In genomic region chr15:56244811-56245576, GRCh38 we compare ENCODE assay signal across 8 cellular contexts. TPM values are rescaled to one million over a fixed set of nuclear protein-coding genes. Genes with fewer than 3 reads are reported as not detected.
A peak's percentile ranks its signal among the peaks of the same experiment; 100 is the strongest.
DNase-seq lines count a peak whose midpoint lies in the region; ATAC-seq, FAIRE-seq and TF ChIP-seq lines count a peak whose summit lies in the region.

No MANE protein-coding gene starts in this region.

- 27 to 43% methylated on average over 10 of the region's 10 CpGs for WGBS in pancreas, 2 donors

- peak overlapping the region; percentile 95 for H2AFZ ChIP-seq in KMS-11 (ENCODE audit: low read depth)

- H3K4me3 Mint-ChIP-seq in CD4-positive, alpha-beta T cell: peak overlapping the region; percentile 98

- H3K79me2 ChIP-seq in KMS-11 (ENCODE audit: insufficient read depth, low read depth): peaks cover 29% of the 10 kb centered on the region

- no peak overlapping the region for H3K4me3 ChIP-seq in KMS-11 (IDR thresholded peaks at IDR 0.05; ENCODE audit: insufficient read depth, low read depth, low read length)
- peak overlapping the region; percentile 26 for H3K4me3 ChIP-seq in fibroblast of mammary gland (ENCODE audit: control insufficient read depth, low read depth, low read length)
- H3K4me3 ChIP-seq in pancreas: peak overlapping the region in 3 of 4 donors; percentile 52 to 78 (median 69)

- peaks cover 42% of the 10 kb centered on the region for H3K4me1 Mint-ChIP-seq in CD4-positive, alpha-beta T cell (ENCODE audit: low read depth)

- H3K4me1 ChIP-seq in KMS-11 (ENCODE audit: low read depth, poor library complexity, severe bottlenecking) (peaks cover 40% of the 10 kb centered on the region), pancreas (peaks cover 17 to 27% (median 18%) of the 10 kb centered on the region in 3 donors)

- no peak overlapping the region for H3K9ac ChIP-seq in KMS-11

- intact Hi-C loops in CD4-positive, alpha-beta T cell (cut with DNase I, micrococcal nuclease): loop anchor here (2.0 to 10.0 kb wide), 12 partner anchors 38 to 1460 kb away; partner anchors contain the start of genes DNAAF4 (in 1 of the 2), NEDD4 (in 1 of the 2), POLR2M (in 1 of the 2) and RSL24D1 (in 1 of the 2)
- intact Hi-C loops in pancreas (cut with DNase I): no loop called here

- H3K4me2 ChIP-seq in KMS-11: peak overlapping the region; percentile 86

- CTCF ChIA-PET in CD4-positive, alpha-beta T cell (lab: Charles Lee): interaction anchor here (1.0 to 1.6 kb wide), 4 partner anchors 12 to 29 kb away, joined by 3 to 5 read pairs (median 3); no protein-coding TSS in a partner anchor

- H3K9me3 ChIP-seq in CD4-positive, alpha-beta T cell (ENCODE audit: control insufficient read depth, low read length): no peaks in the 10 kb centered on the region
- no peaks in the 10 kb centered on the region for H3K9me3 ChIP-seq in pancreas

- H3K27me3 Mint-ChIP-seq in CD4-positive, alpha-beta T cell: no peaks in the 10 kb centered on the region

- peak overlapping the region; percentile 90 for H3K27ac Mint-ChIP-seq in CD4-positive, alpha-beta T cell

- peaks cover 5% of the 10 kb centered on the region for H3K36me3 Mint-ChIP-seq in CD4-positive, alpha-beta T cell (ENCODE audit: low read depth)

- no peak for TF ChIP-seq CTCF in CD4-positive, alpha-beta T cell (IDR thresholded peaks at IDR 0.05)
- TF ChIP-seq CTCF in KMS-11 (conservative IDR thresholded peaks at IDR 0.05; ENCODE audit: low read depth, low read length): no peak
- no peak for TF ChIP-seq CTCF in fibroblast of mammary gland (conservative IDR thresholded peaks at IDR 0.05; ENCODE audit: control insufficient read depth, insufficient read depth, low read depth, low read length)
- TF ChIP-seq CTCF in pancreas (IDR thresholded peaks at IDR 0.05): no peak

- FAIRE-seq in pancreas (lab: Jason Lieb, UNC): no peak

- H3K27me3 ChIP-seq in CD4-positive, alpha-beta T cell (ENCODE audit: control insufficient read depth, insufficient read depth, low read length): no peaks in the 10 kb centered on the region
- H3K27me3 ChIP-seq in KMS-11 (ENCODE audit: insufficient read depth, low read depth) (no peaks in the 10 kb centered on the region), pancreas (no peaks in the 10 kb centered on the region)

- POLR2A ChIA-PET in CD4-positive, alpha-beta T cell (lab: Charles Lee): interaction anchor here (0.6 to 1.7 kb wide), 7 partner anchors 16 to 1462 kb away, joined by 3 to 6 read pairs (median 4); partner anchors contain the start of genes POLR2M, RSL24D1 and ZNF280D

- no peaks in the 10 kb centered on the region for H3K36me3 ChIP-seq in KMS-11 (ENCODE audit: insufficient read depth)
- no peaks in the 10 kb centered on the region for H3K36me3 ChIP-seq in pancreas

- ATAC-seq in CD4-positive, alpha-beta T cell (ENCODE audit: poor library complexity): no peak
- ATAC-seq in pancreas (peak; percentile 30 to 45 (median 38)), HG03460 (IDR thresholded peaks at IDR 0.05; ENCODE audit: unreplicated experiment) (no peak), HG02885 (IDR thresholded peaks at IDR 0.05; ENCODE audit: poor library complexity, unreplicated experiment) (no peak)

- peak overlapping the region; percentile 36 for H3K27ac ChIP-seq in CD4-positive, alpha-beta T cell (ENCODE audit: low read depth, low read length)
- H3K27ac ChIP-seq in KMS-11 (peak overlapping the region; percentile 49; the same call in 1 of the 2 replicates), pancreas (peak overlapping the region; percentile 3 to 84 (median 69))

- H4K20me1 ChIP-seq in KMS-11 (ENCODE audit: insufficient read depth): no peaks in the 10 kb centered on the region

- H3K9me3 Mint-ChIP-seq in CD4-positive, alpha-beta T cell: no peaks in the 10 kb centered on the region

- DNase-seq in CD4-positive, alpha-beta T cell: peak; percentile 2 to 40 (median 12)
- peak; percentile 76 for DNase-seq in activated CD8-positive, alpha-beta memory T cell treated with anti-CD3 and anti-CD28 coated beads, Interleukin-2, amount 50 U/mL, for 48 hours
- DNase-seq in fibroblast of mammary gland (ENCODE audit: low read depth): no peak
- DNase-seq in pancreas: peak; percentile 34 to 64 (median 54)
- DNase-seq in hepatic stellate cell (ENCODE audit: low spot score): no peak

RNA-seq across cellular contexts. Expression of gene RFX7, which starts 1.3 kb away (rescaled TPM):
- total RNA-seq in CD4-positive, alpha-beta T cell: 10 to 100 TPM; 22.5 to 23.6 TPM
- 10 to 100 TPM in 1 of 6 donors, 1 to 10 TPM in 5; 4.7 to 12.4 (median 6.4) TPM for total RNA-seq in pancreas
- 1 to 10 TPM; 1.3 to 2.1 TPM for polyA plus RNA-seq in pancreas

Comparison
In these comparisons a context has a peak if more than half of its experiments do, and no peak if none do; other contexts are left out.
1. ATAC-seq: peak in pancreas (4 of 4); none in CD4-positive, alpha-beta T cell (single experiment), HG03460 (single experiment) and HG02885 (single experiment).
2. DNase-seq: peak in CD4-positive, alpha-beta T cell (10 of 10), activated CD8-positive, alpha-beta memory T cell treated with anti-CD3 and anti-CD28 coated beads, Interleukin-2, amount 50 U/mL, for 48 hours (single experiment) and pancreas (6 of 6); none in fibroblast of mammary gland (single experiment) and hepatic stellate cell (single experiment).
3. intact Hi-C loops: an anchor here in CD4-positive, alpha-beta T cell (2.0 to 10.0 kb wide); none called in pancreas.
4. Peak in every context shown above with its lines, with median percentiles within 50 percentile points of each other: H3K27ac ChIP-seq.